ENCODE assay signal across 29 cellular contexts in genomic region chr1:5966543-5967205, GRCh38. TPM values are rescaled to one million over a fixed set of nuclear protein-coding genes. Genes with fewer than 3 reads are reported as not detected.
DNase-seq lines count a peak whose midpoint lies in the region; ATAC-seq and TF ChIP-seq lines count a peak whose summit lies in the region.
"Had no signal": no experiment of that assay in that cellular context is flagged by ENCODE, and none has a peak within 500 bp of the region (broad histone marks: within the 10 kb centered on the region; RNA-seq: fewer than 3 reads in every experiment).

No MANE protein-coding gene starts in this region.

- peaks cover 4% of the 10 kb centered on the region for H3K4me1 Mint-ChIP-seq in neural progenitor cell
- H3K4me1 Mint-ChIP-seq: activated CD4-positive, alpha-beta T cell treated with anti-CD3 and anti-CD28 coated beads for 36 hours; natural killer cell had no signal

- peak in 1 of 2 experiments; percentile 52; a peak in 1 of 4 replicates for TF ChIP-seq EP300 in SK-N-SH (IDR thresholded peaks at IDR 0.05; ENCODE audit: borderline replicate concordance in 1 of 2, low read depth in 1 of 2, low read length in 1 of 2)
- TF ChIP-seq EP300 in upper lobe of left lung (IDR thresholded peaks at IDR 0.05): no peak

- H3K9me3 Mint-ChIP-seq in neural progenitor cell: no peaks in the 10 kb centered on the region
- H3K9me3 Mint-ChIP-seq: natural killer cell had no signal

- POLR2A ChIA-PET in SK-N-SH (lab: Yijun Ruan, JAX): no interaction called here

- no peaks in the 10 kb centered on the region for H4K20me1 ChIP-seq in SK-N-SH (ENCODE audit: insufficient read depth)
- H4K20me1 ChIP-seq in neural progenitor cell (ENCODE audit: low read depth): peaks cover 6% of the 10 kb centered on the region

- no peak; the same call in 1 of the 2 replicates for TF ChIP-seq RAD21 in SK-N-SH (IDR thresholded peaks at IDR 0.05; ENCODE audit: low read length)

- no peaks in the 10 kb centered on the region for H3K9me3 ChIP-seq in SK-N-SH
- no peaks in the 10 kb centered on the region for H3K9me3 ChIP-seq in neural progenitor cell (ENCODE audit: low read depth)
- H3K9me3 ChIP-seq in testis: no peaks in the 10 kb centered on the region
- no peaks in the 10 kb centered on the region for H3K9me3 ChIP-seq in upper lobe of left lung
- H3K9me3 ChIP-seq: Caco-2, mucosa of descending colon, tibial nerve had no signal

- H3K9me2 ChIP-seq in SK-N-SH: no peaks in the 10 kb centered on the region

- ATAC-seq in SK-N-SH treated with all-trans-retinoic acid at 6 μM for 48 hours: no peak; the same call in 2 of the 3 replicates
- ATAC-seq in left ventricle myocardium superior: peak; percentile 11
- ATAC-seq in GM21786 (IDR thresholded peaks at IDR 0.05; ENCODE audit: unreplicated experiment): no peak
- no peak for ATAC-seq in upper lobe of left lung (ENCODE audit: low FRiP score in 2 of 2)
- ATAC-seq: activated CD4-positive, alpha-beta T cell treated with anti-CD3 and anti-CD28 coated beads for 36 hours; mucosa of descending colon; natural killer cell; Panc1 had no signal

- TF ChIP-seq POLR2A in testis (IDR thresholded peaks at IDR 0.05) (no peak), upper lobe of left lung (IDR thresholded peaks at IDR 0.05) (no peak)

- H3K79me2 ChIP-seq in SK-N-SH (ENCODE audit: insufficient read depth) (no peaks in the 10 kb centered on the region), neural progenitor cell (ENCODE audit: low read depth) (no peaks in the 10 kb centered on the region)

- H3K36me3 ChIP-seq in SK-N-SH (replicated peaks in 1 of 2; ENCODE audit: control insufficient read depth in 1 of 2, insufficient read depth in 2 of 2, low read length in 1 of 2) (peaks cover 0 to 3% of the 10 kb centered on the region in 2 experiments), neural progenitor cell (no peaks in the 10 kb centered on the region), testis (ENCODE audit: low read depth, missing control alignments) (no peaks in the 10 kb centered on the region), upper lobe of left lung (peaks cover 4 to 55% (median 21%) of the 10 kb centered on the region in 4 donors)

- peaks cover 4% of the 10 kb centered on the region for H3K27me3 Mint-ChIP-seq in neural progenitor cell (ENCODE audit: insufficient read depth, low read depth)
- H3K27me3 Mint-ChIP-seq: activated CD4-positive, alpha-beta T cell treated with anti-CD3 and anti-CD28 coated beads for 36 hours; activated naive CD8-positive, alpha-beta T cell had no signal

- peak overlapping the region in 1 of 2 experiments; percentile 74; a peak in 2 of 4 replicates for H3K27ac ChIP-seq in SK-N-SH (ENCODE audit: low read depth in 2 of 2, low read length in 1 of 2)
- H3K27ac ChIP-seq in neural progenitor cell: no peak overlapping the region
- no peak overlapping the region for H3K27ac ChIP-seq in testis
- no peak overlapping the region for H3K27ac ChIP-seq in upper lobe of left lung
- H3K27ac ChIP-seq: C4-2B had no signal

- DNase-seq in SK-N-SH (peak; percentile 79), left ventricle myocardium superior (no peak), neural progenitor cell (ENCODE audit: low spot score) (no peak), testis (peak; percentile 43), NCI-H2081 treated with DMSO at 0.1 percent for 48 hours (lab: John Stamatoyannopoulos, UW) (no peak), upper lobe of left lung (no peak)
- DNase-seq: 8988T; activated CD4-positive, alpha-beta T cell treated with anti-CD3 and anti-CD28 coated beads for 36 hours; Caco-2; caudate nucleus; cortex of kidney; DMS53; effector memory CD4-positive, alpha-beta T cell; HCEC 1CT; IMR-90; mucosa of descending colon; MV-4-11; natural killer cell; NCI-H1436 treated with DMSO at 0.1 percent for 48 hours; NCI-H226; NCI-H69; SHP77 treated with DMSO at 0.1 percent for 48 hours; SW 1271 had no signal

- H3K27ac Mint-ChIP-seq in neural progenitor cell: peak overlapping the region; percentile 46
- H3K27ac Mint-ChIP-seq: activated CD4-positive, alpha-beta T cell treated with anti-CD3 and anti-CD28 coated beads for 36 hours; activated naive CD8-positive, alpha-beta T cell; natural killer cell had no signal

- WGBS in SK-N-SH (ENCODE audit: low lambda C conversion rate): 89% methylated on average over 9 of the region's 17 CpGs
- WGBS in testis, 2 donors: 33 to 59% methylated on average over 10 to 17 of the region's 17 CpGs
- WGBS in upper lobe of left lung, 2 donors: 87 to 94% methylated on average over 13 to 17 of the region's 17 CpGs

- H3K4me3 ChIP-seq in SK-N-SH (ENCODE audit: low read depth in 2 of 2, low read length in 1 of 2): no peak overlapping the region
- no peak overlapping the region for H3K4me3 ChIP-seq in neural progenitor cell
- no peak overlapping the region for H3K4me3 ChIP-seq in testis
- H3K4me3 ChIP-seq in upper lobe of left lung: no peak overlapping the region
- H3K4me3 ChIP-seq: mucosa of descending colon, tibial nerve had no signal

- no peaks in the 10 kb centered on the region for H3F3A ChIP-seq in SK-N-SH (replicated peaks; ENCODE audit: insufficient read depth)
- H3F3A ChIP-seq in neural progenitor cell (ENCODE audit: low read depth): no peaks in the 10 kb centered on the region

- H3K36me3 Mint-ChIP-seq in neural progenitor cell: peaks cover 20% of the 10 kb centered on the region
- H3K36me3 Mint-ChIP-seq: activated naive CD8-positive, alpha-beta T cell; natural killer cell had no signal

- no peak overlapping the region for H3K9ac ChIP-seq in SK-N-SH
- H3K9ac ChIP-seq in neural progenitor cell: no peak overlapping the region

- CTCF ChIA-PET in SK-N-SH (lab: Yijun Ruan, JAX): interaction anchor here (1.0 to 2.6 kb wide), 7 partner anchors 9 to 1315 kb away, joined by 3 to 14 read pairs (median 5); no protein-coding TSS in a partner anchor

- H3K4me1 ChIP-seq in SK-N-SH (ENCODE audit: control insufficient read depth in 1 of 2, insufficient read depth in 2 of 2, low read depth in 1 of 2, low read length in 1 of 2) (peaks cover 0 to 48% of the 10 kb centered on the region in 2 experiments; a peak in 2 of 4 replicates), neural progenitor cell (no peaks in the 10 kb centered on the region), testis (peaks cover 11% of the 10 kb centered on the region), upper lobe of left lung (no peaks in the 10 kb centered on the region)
- H3K4me1 ChIP-seq: Caco-2, tibial nerve had no signal

- no peaks in the 10 kb centered on the region for H3K27me3 ChIP-seq in SK-N-SH (ENCODE audit: insufficient read depth)
- H3K27me3 ChIP-seq in neural progenitor cell: no peaks in the 10 kb centered on the region
- no peaks in the 10 kb centered on the region for H3K27me3 ChIP-seq in testis
- H3K27me3 ChIP-seq in upper lobe of left lung: no peaks in the 10 kb centered on the region
- H3K27me3 ChIP-seq: tibial nerve had no signal

- TF ChIP-seq CTCF in SK-N-SH (IDR thresholded peaks at IDR 0.05) (no peak), neural progenitor cell (IDR thresholded peaks at IDR 0.05) (no peak), testis (IDR thresholded peaks at IDR 0.05) (peak in 1 of 3 experiments; percentile 8), upper lobe of left lung (IDR thresholded peaks at IDR 0.05) (no peak)

- H3K4me2 ChIP-seq in SK-N-SH (no peak overlapping the region), neural progenitor cell (no peak overlapping the region)

- H2AFZ ChIP-seq in SK-N-SH (ENCODE audit: low read depth): no peak overlapping the region
- H2AFZ ChIP-seq in neural progenitor cell (replicated peaks): no peak overlapping the region

- intact Hi-C loops in left ventricle myocardium superior (cut with micrococcal nuclease): no loop called here
- intact Hi-C loops in testis (cut with DNase I; ENCODE audit: low total_unique reads): no loop called here

- no peak overlapping the region for H3K4me3 Mint-ChIP-seq in neural progenitor cell
- H3K4me3 Mint-ChIP-seq: activated CD4-positive, alpha-beta T cell treated with anti-CD3 and anti-CD28 coated beads for 36 hours; activated naive CD8-positive, alpha-beta T cell; natural killer cell had no signal

TF ChIP-seq in SK-N-SH, 30 proteins besides CTCF, POLR2A, EP300 and RAD21 (continues in another document):
- no peak for TF ChIP-seq EZH2phosphoT487 (IDR thresholded peaks at IDR 0.05; ENCODE audit: borderline replicate concordance, low read depth)
- TF ChIP-seq MXI1 (IDR thresholded peaks at IDR 0.05; ENCODE audit: low read depth, low read length): peak; percentile 52; the same call in 1 of the 2 replicates
- TF ChIP-seq, protein P1, sequence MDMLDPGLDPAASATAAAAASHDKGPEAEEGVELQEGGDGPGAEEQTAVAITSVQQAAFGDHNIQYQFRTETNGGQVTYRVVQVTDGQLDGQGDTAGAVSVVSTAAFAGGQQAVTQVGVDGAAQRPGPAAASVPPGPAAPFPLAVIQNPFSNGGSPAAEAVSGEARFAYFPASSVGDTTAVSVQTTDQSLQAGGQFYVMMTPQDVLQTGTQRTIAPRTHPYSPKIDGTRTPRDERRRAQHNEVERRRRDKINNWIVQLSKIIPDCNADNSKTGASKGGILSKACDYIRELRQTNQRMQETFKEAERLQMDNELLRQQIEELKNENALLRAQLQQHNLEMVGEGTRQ (IDR thresholded peaks at IDR 0.05; ENCODE audit: borderline replicate concordance, low read depth, low read length): no peak
- TF ChIP-seq TCF12 (IDR thresholded peaks at IDR 0.05): no peak
- TF ChIP-seq NFIC (IDR thresholded peaks at IDR 0.05; ENCODE audit: borderline replicate concordance): no peak

TF ChIP-seq in SK-N-SH treated with all-trans-retinoic acid at 6 μM for 48 hours, 23 proteins besides CTCF, POLR2A, EP300 and RAD21 (continues in another document):
- TF ChIP-seq RARB (CRISPR knock-in tag; IDR thresholded peaks at IDR 0.05) (no peak), CSDC2 (CRISPR knock-in tag; IDR thresholded peaks at IDR 0.05) (no peak), PPARA (CRISPR knock-in tag; IDR thresholded peaks at IDR 0.05; ENCODE audit: borderline replicate concordance) (no peak)

RNA-seq across cellular contexts. Expression of gene NPHP4, which starts 25.6 kb away (rescaled TPM):
- polyA plus RNA-seq in SK-N-SH (2012; rRNA removed) (4.6 and 7.0 TPM in 2 replicates), testis (ENCODE audit: insufficient read depth, low read depth, low replicate concordance) (26.3 TPM)
- 1.9 and 3.3 TPM in 2 replicates for polyA plus RNA-seq in SK-N-SH (2012; cell fraction: cytosol; rRNA removed)
- polyA plus RNA-seq in SK-N-SH (2012; cell fraction: nucleus; rRNA removed): 29.0 and 38.1 TPM in 2 replicates
- total RNA-seq in left ventricle myocardium superior (4.9 TPM), neural progenitor cell (ENCODE audit: low replicate concordance) (8.9 and 13.0 TPM in 2 replicates), testis (10 to 100 TPM; 49.4 to 65.9 TPM), upper lobe of left lung (10 to 100 TPM; 13.5 to 45.1 (median 19.9) TPM)

Comparison
In these comparisons a context has a peak if more than half of its experiments do, and no peak if none do; other contexts are left out.
1. DNase-seq: peak in SK-N-SH (single experiment) and testis (single experiment); none in left ventricle myocardium superior (single experiment), neural progenitor cell (single experiment), NCI-H2081 treated with DMSO at 0.1 percent for 48 hours (single experiment) and upper lobe of left lung (0 of 2).